Comparison of ENCODE assay signal across 8 cellular contexts in genomic region chrX:54182194-54182863, GRCh38. TPM values are rescaled to one million over a fixed set of nuclear protein-coding genes. Genes with fewer than 3 reads are reported as not detected.
DNase-seq lines count a peak whose midpoint lies in the region; TF ChIP-seq lines count a peak whose summit lies in the region.

No MANE protein-coding gene starts in this region.

- H3K27me3 ChIP-seq in sigmoid colon: no peaks in the 10 kb centered on the region

- no peak for TF ChIP-seq CTCF in sigmoid colon (IDR thresholded peaks at IDR 0.05)

- no peak for TF ChIP-seq POLR2A in sigmoid colon (IDR thresholded peaks at IDR 0.05)

- no peak for TF ChIP-seq EP300 in sigmoid colon (IDR thresholded peaks at IDR 0.05)

- no peaks in the 10 kb centered on the region for H3K36me3 ChIP-seq in sigmoid colon

- peak overlapping the region; percentile 61 to 93 (median 78) for H3K4me3 ChIP-seq in sigmoid colon

- intact Hi-C loops in sigmoid colon (cut with DNase I): loop anchor here (2.0 to 5.0 kb wide), 5 partner anchors 138 to 980 kb away; partner anchors contain the start of genes HUWE1, PHF8, TSR2 and WNK3

- WGBS in sigmoid colon, 2 donors: 1% methylated on average over 36 of the region's 36 CpGs

- H3K4me1 ChIP-seq in sigmoid colon: peaks cover 0 to 37% (median 10%) of the 10 kb centered on the region in 4 donors

- peak; percentile 52 for DNase-seq in GM03348 (ENCODE audit: low spot score)
- DNase-seq in H4 (ENCODE audit: low spot score): peak; percentile 27
- peak; percentile 65 for DNase-seq in M059J (ENCODE audit: low read depth)
- DNase-seq in T-helper 2 cell: peak; percentile 25 to 82 (median 47)
- DNase-seq in anterior cingulate cortex (lab: John Stamatoyannopoulos, UW): peak in 56 of 58 donors; percentile 0 to 72 (median 42)
- peak in 49 of 51 donors; percentile 1 to 72 (median 36) for DNase-seq in hypothalamus (lab: John Stamatoyannopoulos, UW)
- peak; percentile 82 for DNase-seq in sigmoid colon
- DNase-seq in HPDE6-E6E7 (ENCODE audit: extremely low spot score): no peak

- H3K9me3 ChIP-seq in sigmoid colon: no peaks in the 10 kb centered on the region

- peak overlapping the region; percentile 88 to 94 (median 92) for H3K27ac ChIP-seq in sigmoid colon

RNA-seq across cellular contexts. Expression of gene FAM120C, which starts 0.7 kb away (rescaled TPM):
- total RNA-seq in H4 (2014; rRNA removed; shearing (Covaris generic)): 8.2 and 8.4 TPM in 2 replicates
- 14.1 and 20.4 TPM in 2 replicates for total RNA-seq in M059J (2014; rRNA removed; shearing (Covaris generic))
- 1 to 10 TPM; 4.4 to 7.7 (median 6.0) TPM for total RNA-seq in sigmoid colon
- polyA plus RNA-seq in sigmoid colon: 1 to 10 TPM in 1 of 3 donors, under 1 TPM in 2; under 0.01 to 2.4 (median 0.23) TPM
